Comparison of ENCODE assay signal across 1 cellular context in the genomic region with DNA sequence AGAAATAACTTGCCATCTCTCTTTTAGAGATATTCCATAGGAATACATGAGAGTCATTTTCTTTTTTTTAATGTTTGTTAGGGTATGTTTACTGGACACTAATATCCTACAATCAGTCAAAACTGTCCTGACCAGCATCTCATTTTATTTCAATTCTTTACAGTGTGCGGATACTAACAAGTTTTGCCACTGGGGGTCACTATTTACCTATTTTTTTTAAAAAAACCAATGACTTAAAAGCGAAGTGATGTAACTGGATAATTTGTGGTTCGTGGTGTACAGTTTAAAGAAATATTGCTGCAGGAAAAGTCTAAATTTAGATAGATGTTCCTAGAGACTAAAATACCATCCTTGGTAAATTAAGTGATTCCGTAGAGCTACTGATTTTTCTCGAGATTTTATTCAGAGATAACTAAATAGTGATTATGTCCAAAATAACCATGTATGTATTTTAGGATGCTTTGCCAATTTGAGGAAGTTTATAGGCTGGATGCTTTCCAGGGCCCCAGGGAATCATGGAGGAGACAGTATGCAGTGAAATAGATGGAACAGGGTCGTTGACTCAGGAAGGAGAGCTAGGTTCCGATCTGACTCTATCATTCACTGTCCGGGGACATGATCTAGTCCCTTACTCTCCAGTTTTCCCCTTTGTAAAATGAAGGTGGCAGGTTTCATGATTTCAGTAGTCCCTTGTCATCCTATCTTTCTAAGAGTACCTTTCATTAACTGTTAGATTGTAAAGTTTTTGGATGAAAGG.
TF ChIP-seq lines count a peak whose summit lies in the region.

No MANE protein-coding gene starts in this region.

TF ChIP-seq in K562, 482 proteins besides CTCF, POLR2A, EP300 and RAD21 (continued from another document):
- no peak for TF ChIP-seq HNRNPLL (IDR thresholded peaks at IDR 0.05; ENCODE audit: low read depth, low read length, poor library complexity, severe bottlenecking)
TF ChIP-seq in K562: peak in this region for 2.
